In the genomic region with DNA sequence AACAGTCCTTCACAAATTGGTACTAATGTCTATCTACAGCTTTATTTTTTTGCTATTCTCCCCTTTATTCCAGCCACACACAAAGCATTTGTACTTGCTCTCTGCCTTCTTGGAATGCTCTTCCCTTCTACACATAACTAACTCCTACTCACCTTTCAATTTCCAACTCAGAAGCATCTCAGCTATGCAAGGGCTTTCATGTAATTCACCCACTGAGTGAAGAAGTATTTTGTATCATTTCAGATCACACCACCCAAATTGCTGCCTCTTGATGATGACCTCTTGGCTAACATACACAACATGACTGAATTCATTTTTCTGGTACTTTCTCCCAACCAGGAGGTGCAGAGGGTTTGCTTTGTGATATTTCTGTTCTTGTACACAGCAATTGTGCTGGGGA, we compare ENCODE assay signal across 4 cellular contexts. TPM values are rescaled to one million over a fixed set of nuclear protein-coding genes. Genes with fewer than 3 reads are reported as not detected.
"Had no signal": no experiment of that assay in that cellular context is flagged by ENCODE, and none has a peak within 500 bp of the region (broad histone marks: within the 10 kb centered on the region; RNA-seq: fewer than 3 reads in every experiment).

A gene with protein sequence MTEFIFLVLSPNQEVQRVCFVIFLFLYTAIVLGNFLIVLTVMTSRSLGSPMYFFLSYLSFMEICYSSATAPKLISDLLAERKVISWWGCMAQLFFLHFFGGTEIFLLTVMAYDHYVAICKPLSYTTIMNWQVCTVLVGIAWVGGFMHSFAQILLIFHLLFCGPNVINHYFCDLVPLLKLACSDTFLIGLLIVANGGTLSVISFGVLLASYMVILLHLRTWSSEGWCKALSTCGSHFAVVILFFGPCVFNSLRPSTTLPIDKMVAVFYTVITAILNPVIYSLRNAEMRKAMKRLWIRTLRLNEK (plus strand): TSS at position 301 of the 400 bp plus-strand sequence. CDS start 0 bp downstream, at position 301.

- ATAC-seq: GM12878 had no signal

- DNase-seq: GDM1, GF-D8 had no signal

- H3K4me3 ChIP-seq: GM12878 had no signal

RNA-seq across cellular contexts. Expression of the gene that starts here (rescaled TPM):
- total RNA-seq: G401, GM12878 had no signal
- polyA plus RNA-seq: GM12878 had no signal
